8 cellular contexts compared by ENCODE assay signal in the genomic region with DNA sequence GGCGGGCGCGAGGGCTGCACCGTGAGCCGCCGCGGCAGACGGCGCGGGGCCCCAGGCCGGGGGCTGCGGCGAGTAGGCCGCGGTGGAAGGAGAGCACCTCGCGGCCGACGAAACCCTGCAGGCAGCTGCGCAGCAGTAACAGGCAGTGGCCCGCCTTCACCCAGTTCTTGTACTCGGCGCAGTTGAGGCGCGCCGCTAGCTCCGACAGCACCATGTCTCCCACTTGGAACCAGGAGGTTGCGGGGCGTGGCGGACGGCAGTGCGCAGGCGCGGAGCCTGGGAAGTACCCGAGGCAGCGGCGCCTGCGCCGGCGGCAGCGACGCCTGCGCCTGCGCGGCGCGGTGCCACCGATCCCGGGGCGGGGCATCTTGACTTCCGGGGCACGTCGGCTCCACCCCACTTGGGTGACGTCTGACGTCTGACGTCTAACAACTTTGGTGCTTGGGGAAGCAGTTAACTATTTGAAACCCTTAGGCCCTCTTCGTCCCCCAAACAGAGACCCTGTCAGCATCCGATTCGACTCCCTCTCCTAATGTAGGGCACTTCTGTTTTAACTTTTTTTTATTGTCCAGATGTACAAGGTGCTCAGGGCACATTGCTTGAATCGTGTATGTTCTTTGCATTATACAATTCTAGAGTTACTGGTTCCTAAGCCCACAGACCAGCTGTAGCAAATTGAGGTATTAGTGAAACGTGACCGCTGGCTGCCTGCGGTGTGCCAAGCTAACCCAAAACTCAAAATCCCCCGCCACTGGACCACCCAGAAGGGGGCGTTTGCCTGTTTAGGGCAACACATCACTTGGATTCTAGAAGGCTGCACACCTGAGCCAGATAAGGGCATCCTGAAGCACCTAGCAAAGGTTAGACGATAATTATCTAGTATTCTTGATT.
A peak's percentile ranks its signal among the peaks of the same experiment; 100 is the strongest.
DNase-seq lines count a peak whose midpoint lies in the region; ATAC-seq and TF ChIP-seq lines count a peak whose summit lies in the region.

A gene with protein sequence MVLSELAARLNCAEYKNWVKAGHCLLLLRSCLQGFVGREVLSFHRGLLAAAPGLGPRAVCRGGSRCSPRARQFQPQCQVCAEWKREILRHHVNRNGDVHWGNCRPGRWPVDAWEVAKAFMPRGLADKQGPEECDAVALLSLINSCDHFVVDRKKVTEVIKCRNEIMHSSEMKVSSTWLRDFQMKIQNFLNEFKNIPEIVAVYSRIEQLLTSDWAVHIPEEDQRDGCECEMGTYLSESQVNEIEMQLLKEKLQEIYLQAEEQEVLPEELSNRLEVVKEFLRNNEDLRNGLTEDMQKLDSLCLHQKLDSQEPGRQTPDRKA (minus strand): TSS at position 255 of the 891 bp plus-strand sequence. CDS start 41 bp downstream, at position 214.

- TF ChIP-seq CTCF in AG10803 (conservative IDR thresholded peaks at IDR 0.05; ENCODE audit: low read length): no peak

- peak within 1 kb of the TSS; percentile 71 for H3K4me3 ChIP-seq in AG10803 (ENCODE audit: low read length)

- ATAC-seq in GM19025 (IDR thresholded peaks at IDR 0.05; ENCODE audit: low read depth, unreplicated experiment) (peak; percentile 72), HG03342 (IDR thresholded peaks at IDR 0.05; ENCODE audit: unreplicated experiment) (peak; percentile 61)

- DNase-seq in AG10803 (ENCODE audit: low read depth) (peak; percentile 81), NCI-H345 treated with DMSO at 0.1 percent for 48 hours (lab: John Stamatoyannopoulos, UW; ENCODE audit: unreplicated experiment) (peak; percentile 62), islet precursor cell (peak; percentile 97)
- DNase-seq in activated CD4-positive, CD25-positive, alpha-beta regulatory T cell (lab: John Stamatoyannopoulos, UW): peak; percentile 73 to 86 (median 78)
- DNase-seq in central memory CD4-positive, alpha-beta T cell: peak; percentile 95
- peak; percentile 84 to 96 (median 86) for DNase-seq in stimulated activated CD4-positive, alpha-beta T cell treated with anti-CD3 and anti-CD28 coated beads, Interleukin-12 subunit alpha, Interleukin-12 subunit beta, amount 100 ng/mL, for 48 hours (ENCODE audit: low read depth in 2 of 3, low spot score in 1 of 3)

Comparison
In these comparisons a context has a peak if more than half of its experiments do, and no peak if none do; other contexts are left out.
1. Peak in every context shown above with its lines: DNase-seq, ATAC-seq and H3K4me3 ChIP-seq.